In genomic region chr15:63189955-63190691, GRCh38 we compare ENCODE assay signal across 8 cellular contexts. TPM values are rescaled to one million over a fixed set of nuclear protein-coding genes. Genes with fewer than 3 reads are reported as not detected.
A peak's percentile ranks its signal among the peaks of the same experiment; 100 is the strongest.
DNase-seq lines count a peak whose midpoint lies in the region; ATAC-seq, FAIRE-seq and TF ChIP-seq lines count a peak whose summit lies in the region.

No MANE protein-coding gene starts in this region.

- peak; percentile 86 for FAIRE-seq in GM19239 (lab: Jason Lieb, UNC)

- peaks cover 61% of the 10 kb centered on the region for H3K4me1 ChIP-seq in OCI-LY3 (ENCODE audit: low read length)

- 0 out of 2 replicates have a peak overlapping the region, but pooled peaks have one; percentile 12 for H2AFZ ChIP-seq in OCI-LY3 (ENCODE audit: low read depth, low read length)

- no peaks in the 10 kb centered on the region for H3K9me3 ChIP-seq in OCI-LY3 (ENCODE audit: insufficient read depth, low read length)

- H3K4me3 ChIP-seq in OCI-LY3 (ENCODE audit: low read length), result peak overlapping the region; percentile 94
- peak overlapping the region; percentile 93 for H3K4me3 ChIP-seq in coronary artery

- peaks cover 54 to 57% of the 10 kb centered on the region in 2 donors for H3K4me1 Mint-ChIP-seq in natural killer cell treated with Interleukin-12 subunit alpha and Interleukin-12 subunit beta and Interleukin-15 and Interleukin-18, amount 100 ng/mL, for 72 hours (ENCODE audit: low read depth in 2 of 2)

- no peaks in the 10 kb centered on the region for H3K36me3 ChIP-seq in OCI-LY3 (replicated peaks; ENCODE audit: low read depth, low read length)

- peaks cover 40% of the 10 kb centered on the region for H3K79me2 ChIP-seq in OCI-LY3 (ENCODE audit: low read length)

- H4K20me1 ChIP-seq in OCI-LY3 (ENCODE audit: insufficient read depth, low read length), result peaks cover 8% of the 10 kb centered on the region; the same call in 1 of the 2 replicates

- peaks cover 10% of the 10 kb centered on the region for H3K36me3 Mint-ChIP-seq in natural killer cell treated with Interleukin-12 subunit alpha and Interleukin-12 subunit beta and Interleukin-15 and Interleukin-18, amount 100 ng/mL, for 72 hours

- DNase-seq in GM19239 (ENCODE audit: insufficient read length, low spot score), result no peak
- DNase-seq in coronary artery (ENCODE audit: low spot score), result no peak
- no peak for DNase-seq in natural killer cell treated with Interleukin-12 subunit alpha and Interleukin-12 subunit beta and Interleukin-15 and Interleukin-18, amount 100 ng/mL, for 72 hours (ENCODE audit: low spot score)

- H3K27ac Mint-ChIP-seq in natural killer cell treated with Interleukin-12 subunit alpha and Interleukin-12 subunit beta and Interleukin-15 and Interleukin-18, amount 100 ng/mL, for 72 hours, result peak overlapping the region; percentile 93 to 96

- peak overlapping the region; percentile 97 for H3K4me2 ChIP-seq in OCI-LY3 (ENCODE audit: low read length)

- H3K9me3 Mint-ChIP-seq in natural killer cell treated with Interleukin-12 subunit alpha and Interleukin-12 subunit beta and Interleukin-15 and Interleukin-18, amount 100 ng/mL, for 72 hours, result no peaks in the 10 kb centered on the region

- ATAC-seq in natural killer cell treated with Interleukin-12 subunit alpha and Interleukin-12 subunit beta and Interleukin-15 and Interleukin-18, amount 100 ng/mL, for 72 hours, result no peak
- ATAC-seq in GM21737 (IDR thresholded peaks at IDR 0.05; ENCODE audit: unreplicated experiment) (no peak), HG02981 (IDR thresholded peaks at IDR 0.05; ENCODE audit: unreplicated experiment) (no peak), GM21529 (IDR thresholded peaks at IDR 0.05; ENCODE audit: unreplicated experiment) (no peak), HG03520 (IDR thresholded peaks at IDR 0.05; ENCODE audit: unreplicated experiment) (no peak)

- H3K27ac ChIP-seq in OCI-LY3 (ENCODE audit: low read length) (peak overlapping the region; percentile 21; the same call in 1 of the 2 replicates), coronary artery (peak overlapping the region; percentile 77 to 93)

- H3K4me3 Mint-ChIP-seq in natural killer cell treated with Interleukin-12 subunit alpha and Interleukin-12 subunit beta and Interleukin-15 and Interleukin-18, amount 100 ng/mL, for 72 hours, result peak overlapping the region; percentile 99

- peaks cover 0 to 1% of the 10 kb centered on the region in 2 donors for H3K27me3 Mint-ChIP-seq in natural killer cell treated with Interleukin-12 subunit alpha and Interleukin-12 subunit beta and Interleukin-15 and Interleukin-18, amount 100 ng/mL, for 72 hours

- H3K9ac ChIP-seq in OCI-LY3 (ENCODE audit: low read length), result peak overlapping the region; percentile 89

- no peaks in the 10 kb centered on the region for H3K27me3 ChIP-seq in OCI-LY3 (ENCODE audit: low read depth, low read length)

- no peak for TF ChIP-seq CTCF in OCI-LY3 (IDR thresholded peaks at IDR 0.05; ENCODE audit: low read depth, low read length)
- no peak for TF ChIP-seq CTCF in coronary artery (IDR thresholded peaks at IDR 0.05)

RNA-seq across cellular contexts. Expression of gene RAB8B, which starts 0.7 kb away (rescaled TPM):
- total RNA-seq in natural killer cell treated with Interleukin-12 subunit alpha and Interleukin-12 subunit beta and Interleukin-15 and Interleukin-18, amount 100 ng/mL, for 72 hours, result 100 to 1,000 TPM in 1 of 2 donors, 10 to 100 TPM in 1; 49.1 to 113 TPM

RNA-seq across cellular contexts. Expression of gene RPS27L, which starts 32.8 kb away (rescaled TPM):
- 100 to 1,000 TPM in 1 of 2 donors, 10 to 100 TPM in 1; 41.6 to 112 TPM for total RNA-seq in natural killer cell treated with Interleukin-12 subunit alpha and Interleukin-12 subunit beta and Interleukin-15 and Interleukin-18, amount 100 ng/mL, for 72 hours
